1 cellular context compared by ENCODE assay signal in genomic region chr7:143287935-143288826, GRCh38.
TF ChIP-seq lines count a peak whose summit lies in the region.

TSS of gene CASP2 (plus strand) at chr7:143288351. CDS start at chr7:143288456, 105 bp downstream.

TF ChIP-seq in HepG2, 621 proteins besides CTCF, POLR2A, EP300 and RAD21 (continued from another document and continues in another):
- no peak for TF ChIP-seq KIAA2018 (CRISPR knock-in tag; IDR thresholded peaks at IDR 0.05; ENCODE audit: borderline replicate concordance)
- TF ChIP-seq ZNF567 (CRISPR knock-in tag; IDR thresholded peaks at IDR 0.05; ENCODE audit: borderline replicate concordance): no peak
- peak; percentile 19; the same call in 1 of the 2 replicates for TF ChIP-seq MTA1 (CRISPR knock-in tag; IDR thresholded peaks at IDR 0.05; ENCODE audit: borderline replicate concordance)
- TF ChIP-seq KMT2B (CRISPR knock-in tag; IDR thresholded peaks at IDR 0.05): peak; percentile 74
- TF ChIP-seq NFIC (IDR thresholded peaks at IDR 0.05; ENCODE audit: low read length): no peak
- no peak for TF ChIP-seq ZNF33A (CRISPR knock-in tag; IDR thresholded peaks at IDR 0.05; ENCODE audit: borderline replicate concordance)
- TF ChIP-seq, protein P1, sequence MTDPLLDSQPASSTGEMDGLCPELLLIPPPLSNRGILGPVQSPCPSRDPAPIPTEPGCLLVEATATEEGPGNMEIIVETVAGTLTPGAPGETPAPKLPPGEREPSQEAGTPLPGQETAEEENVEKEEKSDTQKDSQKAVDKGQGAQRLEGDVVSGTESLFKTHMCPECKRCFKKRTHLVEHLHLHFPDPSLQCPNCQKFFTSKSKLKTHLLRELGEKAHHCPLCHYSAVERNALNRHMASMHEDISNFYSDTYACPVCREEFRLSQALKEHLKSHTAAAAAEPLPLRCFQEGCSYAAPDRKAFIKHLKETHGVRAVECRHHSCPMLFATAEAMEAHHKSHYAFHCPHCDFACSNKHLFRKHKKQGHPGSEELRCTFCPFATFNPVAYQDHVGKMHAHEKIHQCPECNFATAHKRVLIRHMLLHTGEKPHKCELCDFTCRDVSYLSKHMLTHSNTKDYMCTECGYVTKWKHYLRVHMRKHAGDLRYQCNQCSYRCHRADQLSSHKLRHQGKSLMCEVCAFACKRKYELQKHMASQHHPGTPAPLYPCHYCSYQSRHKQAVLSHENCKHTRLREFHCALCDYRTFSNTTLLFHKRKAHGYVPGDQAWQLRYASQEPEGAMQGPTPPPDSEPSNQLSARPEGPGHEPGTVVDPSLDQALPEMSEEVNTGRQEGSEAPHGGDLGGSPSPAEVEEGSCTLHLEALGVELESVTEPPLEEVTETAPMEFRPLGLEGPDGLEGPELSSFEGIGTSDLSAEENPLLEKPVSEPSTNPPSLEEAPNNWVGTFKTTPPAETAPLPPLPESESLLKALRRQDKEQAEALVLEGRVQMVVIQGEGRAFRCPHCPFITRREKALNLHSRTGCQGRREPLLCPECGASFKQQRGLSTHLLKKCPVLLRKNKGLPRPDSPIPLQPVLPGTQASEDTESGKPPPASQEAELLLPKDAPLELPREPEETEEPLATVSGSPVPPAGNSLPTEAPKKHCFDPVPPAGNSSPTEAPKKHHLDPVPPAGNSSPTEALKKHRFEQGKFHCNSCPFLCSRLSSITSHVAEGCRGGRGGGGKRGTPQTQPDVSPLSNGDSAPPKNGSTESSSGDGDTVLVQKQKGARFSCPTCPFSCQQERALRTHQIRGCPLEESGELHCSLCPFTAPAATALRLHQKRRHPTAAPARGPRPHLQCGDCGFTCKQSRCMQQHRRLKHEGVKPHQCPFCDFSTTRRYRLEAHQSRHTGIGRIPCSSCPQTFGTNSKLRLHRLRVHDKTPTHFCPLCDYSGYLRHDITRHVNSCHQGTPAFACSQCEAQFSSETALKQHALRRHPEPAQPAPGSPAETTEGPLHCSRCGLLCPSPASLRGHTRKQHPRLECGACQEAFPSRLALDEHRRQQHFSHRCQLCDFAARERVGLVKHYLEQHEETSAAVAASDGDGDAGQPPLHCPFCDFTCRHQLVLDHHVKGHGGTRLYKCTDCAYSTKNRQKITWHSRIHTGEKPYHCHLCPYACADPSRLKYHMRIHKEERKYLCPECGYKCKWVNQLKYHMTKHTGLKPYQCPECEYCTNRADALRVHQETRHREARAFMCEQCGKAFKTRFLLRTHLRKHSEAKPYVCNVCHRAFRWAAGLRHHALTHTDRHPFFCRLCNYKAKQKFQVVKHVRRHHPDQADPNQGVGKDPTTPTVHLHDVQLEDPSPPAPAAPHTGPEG (CRISPR knock-in tag; IDR thresholded peaks at IDR 0.05): peak; percentile 95
- peak; percentile 76 for TF ChIP-seq DR1 (CRISPR knock-in tag; IDR thresholded peaks at IDR 0.05)
- TF ChIP-seq ZNF253 (CRISPR knock-in tag; IDR thresholded peaks at IDR 0.05; ENCODE audit: borderline replicate concordance): no peak
- peak; percentile 79; the same call in 1 of the 2 replicates for TF ChIP-seq ARNT2 (CRISPR knock-in tag; IDR thresholded peaks at IDR 0.05; ENCODE audit: low read depth)
- peak; percentile 75 for TF ChIP-seq AGO1 (IDR thresholded peaks at IDR 0.05; ENCODE audit: low read depth, low read length, poor library complexity, severe bottlenecking)
- peak; percentile 62; the same call in 1 of the 2 replicates for TF ChIP-seq ZFX (CRISPR knock-in tag; IDR thresholded peaks at IDR 0.05; ENCODE audit: low read depth)
- TF ChIP-seq TFDP2 (CRISPR knock-in tag; IDR thresholded peaks at IDR 0.05): peak; percentile 84
- no peak for TF ChIP-seq ATM (IDR thresholded peaks at IDR 0.05; ENCODE audit: borderline replicate concordance)
- no peak for TF ChIP-seq ZFP1 (CRISPR knock-in tag; IDR thresholded peaks at IDR 0.05)
- peak; percentile 56; the same call in 1 of the 2 replicates for TF ChIP-seq IRF9 (CRISPR knock-in tag; IDR thresholded peaks at IDR 0.05; ENCODE audit: borderline replicate concordance)
- no peak for TF ChIP-seq ZNF333 (CRISPR knock-in tag; IDR thresholded peaks at IDR 0.05; ENCODE audit: borderline replicate concordance)
- no peak for TF ChIP-seq HMG20A (CRISPR knock-in tag; IDR thresholded peaks at IDR 0.05; ENCODE audit: borderline replicate concordance)
- TF ChIP-seq ZNF558 (CRISPR knock-in tag; IDR thresholded peaks at IDR 0.05; ENCODE audit: borderline replicate concordance): no peak
- peak; percentile 70 for TF ChIP-seq ZNF772 (CRISPR knock-in tag; IDR thresholded peaks at IDR 0.05)
- 0 out of 2 replicates have a peak, but pooled peaks have one; percentile 45 for TF ChIP-seq ZNF329 (CRISPR knock-in tag; IDR thresholded peaks at IDR 0.05; ENCODE audit: low read depth)
- no peak for TF ChIP-seq TRIM24 (CRISPR knock-in tag; IDR thresholded peaks at IDR 0.05)
- TF ChIP-seq PAF1 (CRISPR knock-in tag; IDR thresholded peaks at IDR 0.05): no peak
- no peak for TF ChIP-seq ZNF407 (CRISPR knock-in tag; IDR thresholded peaks at IDR 0.05; ENCODE audit: not compliant biosample characterization)
- no peak for TF ChIP-seq ZNF263 (CRISPR knock-in tag; IDR thresholded peaks at IDR 0.05)
- no peak for TF ChIP-seq NAIF1 (CRISPR knock-in tag; IDR thresholded peaks at IDR 0.05; ENCODE audit: borderline replicate concordance)
